8 cellular contexts compared by ENCODE assay signal in the genomic region with DNA sequence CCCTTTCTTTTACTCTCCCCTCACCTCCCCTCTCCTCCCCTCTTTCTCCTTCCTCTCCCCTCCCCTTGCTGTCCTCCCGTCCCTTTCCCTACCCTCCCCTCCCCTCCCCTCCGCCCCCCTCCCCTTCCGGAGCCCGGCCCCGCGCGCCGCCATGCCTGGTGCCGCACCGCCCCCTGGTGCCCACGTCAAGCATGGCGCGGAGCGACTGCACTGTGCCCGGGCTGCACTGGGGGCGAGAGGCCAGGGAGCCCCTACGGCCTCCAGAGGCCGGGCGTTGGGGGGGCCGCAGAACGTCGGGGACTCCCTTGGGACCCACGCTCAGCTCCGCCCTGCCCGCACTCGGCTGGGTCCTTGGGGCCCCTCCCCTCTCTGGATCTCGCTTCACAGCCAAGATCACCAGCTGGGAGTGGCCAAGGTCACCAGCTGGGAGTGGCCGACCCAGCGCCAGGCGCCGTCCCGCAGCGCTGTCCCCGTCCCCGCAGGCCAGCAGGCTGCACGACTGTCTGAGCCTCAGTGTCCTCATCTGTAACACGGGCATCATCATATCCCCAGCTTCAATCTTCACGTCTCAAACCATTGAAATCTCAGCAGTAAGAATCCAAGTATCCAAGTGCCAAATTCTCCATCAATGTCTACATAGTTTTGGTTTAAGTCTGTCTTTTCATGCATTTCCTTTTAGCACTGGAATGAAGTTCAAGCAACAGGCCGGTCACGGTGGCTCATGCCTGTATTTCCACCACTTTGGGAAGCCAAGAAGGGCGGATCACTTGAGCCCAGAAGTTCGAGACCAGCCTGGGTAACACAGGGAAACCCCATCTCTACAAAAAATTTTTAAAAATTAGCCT.
DNase-seq lines count a peak whose midpoint lies in the region; ATAC-seq lines count a peak whose summit lies in the region.

No MANE protein-coding gene starts in this region.

- ATAC-seq in HG03045 (IDR thresholded peaks at IDR 0.05; ENCODE audit: unreplicated experiment) (peak; percentile 57), GM19328 (IDR thresholded peaks at IDR 0.05; ENCODE audit: unreplicated experiment) (no peak)

- DNase-seq in GM04503 (ENCODE audit: low read depth) = peak; percentile 12
- peak; percentile 47 for DNase-seq in NCI-H526 treated with DMSO at 0.1 percent for 48 hours (lab: John Stamatoyannopoulos, UW)
- peak; percentile 42 to 70 for DNase-seq in activated CD8-positive, alpha-beta memory T cell treated with anti-CD3 and anti-CD28 coated beads for 1 hour (ENCODE audit: extremely low read depth in 1 of 2, low read depth in 1 of 2)
- peak; percentile 70 for DNase-seq in effector CD4-positive, alpha-beta T cell
- peak; percentile 65 for DNase-seq in medulla oblongata (ENCODE audit: extremely low spot score)
- DNase-seq in stimulated activated CD8-positive, alpha-beta memory T cell treated with anti-CD3 and anti-CD28 coated beads, Interleukin-12 subunit alpha, Interleukin-12 subunit beta, amount 100 ng/mL, for 1 hour (ENCODE audit: low read depth) = peak; percentile 57

Comparison
In these comparisons a context has a peak if more than half of its experiments do, and no peak if none do; other contexts are left out.
1. DNase-seq: peak in every context shown above with its lines; median percentile 70 in effector CD4-positive, alpha-beta T cell; 65 in medulla oblongata; 57 in stimulated activated CD8-positive, alpha-beta memory T cell treated with anti-CD3 and anti-CD28 coated beads, Interleukin-12 subunit alpha, Interleukin-12 subunit beta, amount 100 ng/mL, for 1 hour; 56 in activated CD8-positive, alpha-beta memory T cell treated with anti-CD3 and anti-CD28 coated beads for 1 hour; 47 in NCI-H526 treated with DMSO at 0.1 percent for 48 hours; 12 in GM04503.